Comparison of ENCODE assay signal across 25 cellular contexts in genomic region chr22:35618427-35619223, GRCh38. TPM values are rescaled to one million over a fixed set of nuclear protein-coding genes. Genes with fewer than 3 reads are reported as not detected.
"Had no signal": no experiment of that assay in that cellular context is flagged by ENCODE, and none has a peak within 500 bp of the region (broad histone marks: within the 10 kb centered on the region; RNA-seq: fewer than 3 reads in every experiment).

No MANE protein-coding gene starts in this region.

- H3K27me3 Mint-ChIP-seq: activated CD4-positive, alpha-beta memory T cell treated with anti-CD3 and anti-CD28 coated beads for 36 hours; activated CD4-positive, alpha-beta T cell treated with anti-CD3 and anti-CD28 coated beads, Interleukin-2, amount 10 ng/mL, durations not matched to agents 7 days and 5 days had no signal

- H3K9me3 Mint-ChIP-seq: activated CD4-positive, alpha-beta memory T cell treated with anti-CD3 and anti-CD28 coated beads for 36 hours; activated CD4-positive, alpha-beta T cell treated with anti-CD3 and anti-CD28 coated beads, Interleukin-2, amount 10 ng/mL, durations not matched to agents 7 days and 5 days; activated naive CD4-positive, alpha-beta T cell treated with anti-CD3 and anti-CD28 coated beads, Interleukin-2, amount 50 U/mL, for 72 hours; activated naive CD8-positive, alpha-beta T cell treated with anti-CD3 and anti-CD28 coated beads, Interleukin-2, amount 50 U/mL, for 24 hours; activated T-cell treated with anti-CD3 and anti-CD28 coated beads, Interleukin-2, amount 50 U/mL, for 4 hours; T-cell had no signal

- H3K4me3 ChIP-seq: ascending aorta, body of pancreas had no signal

- DNase-seq: activated CD4-positive, alpha-beta memory T cell treated with anti-CD3 and anti-CD28 coated beads for 36 hours; activated CD4-positive, alpha-beta T cell treated with anti-CD3 and anti-CD28 coated beads, Interleukin-2, amount 10 ng/mL, durations not matched to agents 7 days and 5 days; activated CD4-positive, CD25-positive, alpha-beta regulatory T cell; activated CD8-positive, alpha-beta memory T cell treated with anti-CD3 and anti-CD28 coated beads for 24 hours; activated effector memory CD4-positive, alpha-beta T cell treated with anti-CD3 and anti-CD28 coated beads, Interleukin-2, amount 50 U/mL, for 16 hours; activated naive CD4-positive, alpha-beta T cell treated with Interleukin-2 at 50 U/mL for 16 hours; activated naive CD8-positive, alpha-beta T cell treated with anti-CD3 and anti-CD28 coated beads, Interleukin-2, amount 50 U/mL, for 24 hours; activated T-cell treated with anti-CD3 and anti-CD28 coated beads, Interleukin-2, amount 50 U/mL, for 4 hours; amniotic stem cell; body of pancreas; Kasumi-1; NCI-H1048; NCI-H146; NCI-H187 treated with DMSO at 0.1 percent for 48 hours; NCI-H2081 treated with DMSO at 0.1 percent for 48 hours; NCI-H446; NCI-H524; SIG-M5; T-cell; T1000 had no signal

- ATAC-seq: activated naive CD4-positive, alpha-beta T cell treated with anti-CD3 and anti-CD28 coated beads, Interleukin-2, amount 50 U/mL, for 72 hours; activated naive CD8-positive, alpha-beta T cell treated with anti-CD3 and anti-CD28 coated beads, Interleukin-2, amount 50 U/mL, for 24 hours; activated T-cell treated with anti-CD3 and anti-CD28 coated beads, Interleukin-2, amount 50 U/mL, for 4 hours; body of pancreas; T-cell had no signal

- H3K27ac Mint-ChIP-seq: activated CD4-positive, alpha-beta memory T cell treated with anti-CD3 and anti-CD28 coated beads for 36 hours; activated CD4-positive, alpha-beta T cell treated with anti-CD3 and anti-CD28 coated beads, Interleukin-2, amount 10 ng/mL, durations not matched to agents 7 days and 5 days; activated naive CD8-positive, alpha-beta T cell treated with anti-CD3 and anti-CD28 coated beads, Interleukin-2, amount 50 U/mL, for 24 hours; T-cell had no signal

- H3K27ac ChIP-seq: ascending aorta, body of pancreas had no signal

- H3K36me3 ChIP-seq: ascending aorta had no signal

- H3K9me3 ChIP-seq: ascending aorta, body of pancreas had no signal

- FAIRE-seq: bronchial epithelial cell, RCC 7860, TTC549 had no signal

- H3K4me3 Mint-ChIP-seq: activated CD4-positive, alpha-beta memory T cell treated with anti-CD3 and anti-CD28 coated beads for 36 hours; activated CD4-positive, alpha-beta T cell treated with anti-CD3 and anti-CD28 coated beads, Interleukin-2, amount 10 ng/mL, durations not matched to agents 7 days and 5 days; activated naive CD8-positive, alpha-beta T cell treated with anti-CD3 and anti-CD28 coated beads, Interleukin-2, amount 50 U/mL, for 24 hours; activated T-cell treated with anti-CD3 and anti-CD28 coated beads, Interleukin-2, amount 50 U/mL, for 4 hours; T-cell had no signal

- H3K27me3 ChIP-seq: ascending aorta, body of pancreas had no signal

- H3K36me3 Mint-ChIP-seq: activated CD4-positive, alpha-beta memory T cell treated with anti-CD3 and anti-CD28 coated beads for 36 hours; activated naive CD4-positive, alpha-beta T cell treated with anti-CD3 and anti-CD28 coated beads, Interleukin-2, amount 50 U/mL, for 72 hours; T-cell had no signal

RNA-seq across cellular contexts. Expression of gene MB, which starts 1.5 kb away (rescaled TPM):
- total RNA-seq: activated CD4-positive, alpha-beta memory T cell treated with anti-CD3 and anti-CD28 coated beads for 36 hours; ascending aorta; bronchial epithelial cell; T-cell had no signal
